In the genomic region with DNA sequence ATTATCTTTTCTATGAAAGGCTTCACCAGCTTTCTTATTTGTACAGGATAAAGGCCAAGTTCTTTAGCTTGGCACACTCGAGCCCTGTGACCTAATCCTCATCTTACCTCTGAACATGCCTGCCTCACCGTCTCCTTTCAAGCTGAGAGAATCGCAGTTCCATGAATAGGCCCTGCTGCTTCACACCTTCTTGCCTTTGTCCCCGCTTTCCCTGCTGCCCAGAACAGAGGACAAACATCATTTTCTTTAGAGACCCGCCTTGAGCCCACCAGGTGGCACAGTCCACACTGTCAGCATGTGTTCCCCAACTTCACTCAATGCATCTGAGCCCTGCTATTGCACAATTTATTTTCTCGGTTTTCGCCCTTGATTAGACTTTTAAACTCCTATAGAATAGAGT, we compare ENCODE assay signal across 2 cellular contexts.
A peak's percentile ranks its signal among the peaks of the same experiment; 100 is the strongest.
TF ChIP-seq lines count a peak whose summit lies in the region.

No MANE protein-coding gene starts in this region.

TF ChIP-seq in HepG2, 621 proteins besides CTCF, POLR2A, EP300 and RAD21:
- TF ChIP-seq PBX3 (CRISPR knock-in tag; IDR thresholded peaks at IDR 0.05; ENCODE audit: borderline replicate concordance) (no peak), CEBPB (IDR thresholded peaks at IDR 0.05; ENCODE audit: borderline replicate concordance, low read depth, low read length) (peak; percentile 50; the same call in 1 of the 2 replicates)

TF ChIP-seq in H1, 55 proteins besides CTCF, POLR2A, EP300 and RAD21:
- TF ChIP-seq RFX5 (IDR thresholded peaks at IDR 0.05; ENCODE audit: borderline replicate concordance, low read depth, low read length): no peak
- peak; percentile 87 for TF ChIP-seq CEBPB (IDR thresholded peaks at IDR 0.05; ENCODE audit: low read depth, low read length)
- TF ChIP-seq SUZ12 (IDR thresholded peaks at IDR 0.05; ENCODE audit: low read length): no peak
- TF ChIP-seq NRF1 (IDR thresholded peaks at IDR 0.05; ENCODE audit: low read depth, low read length): no peak
- TF ChIP-seq GABPA (IDR thresholded peaks at IDR 0.05; ENCODE audit: borderline replicate concordance, insufficient read depth, low read length): no peak
- peak; percentile 27 for TF ChIP-seq NANOG (IDR thresholded peaks at IDR 0.05; ENCODE audit: insufficient read depth, low read depth, low read length, poor library complexity, severe bottlenecking)
- TF ChIP-seq, protein P1, sequence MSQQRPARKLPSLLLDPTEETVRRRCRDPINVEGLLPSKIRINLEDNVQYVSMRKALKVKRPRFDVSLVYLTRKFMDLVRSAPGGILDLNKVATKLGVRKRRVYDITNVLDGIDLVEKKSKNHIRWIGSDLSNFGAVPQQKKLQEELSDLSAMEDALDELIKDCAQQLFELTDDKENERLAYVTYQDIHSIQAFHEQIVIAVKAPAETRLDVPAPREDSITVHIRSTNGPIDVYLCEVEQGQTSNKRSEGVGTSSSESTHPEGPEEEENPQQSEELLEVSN (IDR thresholded peaks at IDR 0.05): peak; percentile 50; the same call in 1 of the 2 replicates
- TF ChIP-seq EGR1 (IDR thresholded peaks at IDR 0.05; ENCODE audit: borderline replicate concordance, low read depth, low read length): no peak
- TF ChIP-seq ASH2L (IDR thresholded peaks at IDR 0.05; ENCODE audit: low read length): no peak
- TF ChIP-seq PHF8 (conservative IDR thresholded peaks at IDR 0.05; ENCODE audit: low read depth, low read length): no peak
- TF ChIP-seq TBP (IDR thresholded peaks at IDR 0.05; ENCODE audit: low read depth, low read length): no peak
- no peak for TF ChIP-seq KDM1A (IDR thresholded peaks at IDR 0.05; ENCODE audit: borderline replicate concordance, low read length)
- TF ChIP-seq GTF2F1 (IDR thresholded peaks at IDR 0.05; ENCODE audit: borderline replicate concordance, low read depth, low read length): no peak
- no peak for TF ChIP-seq TCF12 (IDR thresholded peaks at IDR 0.05; ENCODE audit: low read depth, low read length)
- no peak for TF ChIP-seq EZH2 (IDR thresholded peaks at IDR 0.05; ENCODE audit: low read depth, low read length, severe bottlenecking)
- TF ChIP-seq JUN (IDR thresholded peaks at IDR 0.05; ENCODE audit: low read depth, low read length): no peak
- TF ChIP-seq, protein P2, sequence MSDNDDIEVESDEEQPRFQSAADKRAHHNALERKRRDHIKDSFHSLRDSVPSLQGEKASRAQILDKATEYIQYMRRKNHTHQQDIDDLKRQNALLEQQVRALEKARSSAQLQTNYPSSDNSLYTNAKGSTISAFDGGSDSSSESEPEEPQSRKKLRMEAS (IDR thresholded peaks at IDR 0.05): peak; percentile 44; the same call in 1 of the 2 replicates
- TF ChIP-seq BRCA1 (IDR thresholded peaks at IDR 0.05; ENCODE audit: low read depth, low read length): no peak
- TF ChIP-seq BCL11A (IDR thresholded peaks at IDR 0.05; ENCODE audit: low read depth in 2 of 2, low read length in 2 of 2): no peak
- no peak for TF ChIP-seq CBX8 (IDR thresholded peaks at IDR 0.05; ENCODE audit: borderline replicate concordance, low read depth, low read length)
- no peak for TF ChIP-seq USF2 (IDR thresholded peaks at IDR 0.05; ENCODE audit: low read length)
- TF ChIP-seq HDAC6 (IDR thresholded peaks at IDR 0.05; ENCODE audit: low read depth, low read length): no peak
- TF ChIP-seq HDAC2 (IDR thresholded peaks at IDR 0.05; ENCODE audit: borderline replicate concordance in 1 of 2, low read depth in 2 of 2, low read length in 2 of 2): no peak
- TF ChIP-seq CHD1 (IDR thresholded peaks at IDR 0.05; ENCODE audit: low read depth, low read length): no peak
- no peak for TF ChIP-seq YY1 (IDR thresholded peaks at IDR 0.05; ENCODE audit: low read depth, low read length)
- no peak for TF ChIP-seq CREB1 (IDR thresholded peaks at IDR 0.05)
- TF ChIP-seq TAF1 (IDR thresholded peaks at IDR 0.05; ENCODE audit: low read depth, low read length): no peak
- no peak for TF ChIP-seq MAFK (IDR thresholded peaks at IDR 0.05; ENCODE audit: low read depth, low read length)
- TF ChIP-seq POU5F1 (IDR thresholded peaks at IDR 0.05; ENCODE audit: low read depth, low read length): no peak
- TF ChIP-seq SP1 (IDR thresholded peaks at IDR 0.05; ENCODE audit: low read depth, low read length): no peak
- no peak for TF ChIP-seq TEAD4 (IDR thresholded peaks at IDR 0.05; ENCODE audit: low read depth, low read length)
- TF ChIP-seq CHD2 (IDR thresholded peaks at IDR 0.05; ENCODE audit: low read length): no peak
